23 cellular contexts compared by ENCODE assay signal in the genomic region with DNA sequence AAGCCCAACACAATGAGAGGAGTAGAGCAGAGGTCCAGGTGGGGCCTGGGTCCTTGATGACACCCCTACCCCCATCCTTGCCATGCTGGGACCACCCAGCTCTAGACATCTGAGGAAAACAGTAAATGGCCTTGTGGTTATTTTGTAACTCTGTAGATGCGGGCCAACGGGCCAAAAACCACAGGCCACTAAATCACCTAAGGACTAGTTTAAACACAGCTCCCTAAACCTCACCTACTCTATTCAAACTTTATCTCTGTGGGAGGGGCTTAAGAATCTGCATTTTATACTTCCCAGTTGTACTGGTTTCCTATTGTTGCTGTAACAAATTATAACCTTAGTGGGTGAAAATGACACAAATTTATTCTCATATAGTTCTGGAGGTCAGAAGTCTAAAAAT. TPM values are rescaled to one million over a fixed set of nuclear protein-coding genes. Genes with fewer than 3 reads are reported as not detected.
DNase-seq lines count a peak whose midpoint lies in the region; ATAC-seq, FAIRE-seq and TF ChIP-seq lines count a peak whose summit lies in the region.
"Had no signal": no experiment of that assay in that cellular context is flagged by ENCODE, and none has a peak within 500 bp of the region (broad histone marks: within the 10 kb centered on the region; RNA-seq: fewer than 3 reads in every experiment).

No MANE protein-coding gene starts in this region.

- no peak for FAIRE-seq in K562 (lab: Jason Lieb, UNC)
- FAIRE-seq: A204.1, D721Med, GM12891, RCC 7860 had no signal

- no peaks in the 10 kb centered on the region for H4K20me1 ChIP-seq in K562 (replicated peaks; ENCODE audit: control insufficient read depth, insufficient read depth, low read length)
- H4K20me1 ChIP-seq: BLaER1 had no signal

- no peaks in the 10 kb centered on the region for H3K9me3 Mint-ChIP-seq in MCF 10A (ENCODE audit: unreplicated experiment)
- no peaks in the 10 kb centered on the region for H3K9me3 Mint-ChIP-seq in stimulated activated memory B cell treated with anti-CD40 and anti-IgM and Interleukin-4, amounts not matched to agents 10 μg/mL and 1 μg/mL and 100 μg/mL, for 72 hours
- H3K9me3 Mint-ChIP-seq in CD4-positive, alpha-beta memory T cell, result peaks cover 0 to 2% (median 0%) of the 10 kb centered on the region in 8 donors
- H3K9me3 Mint-ChIP-seq: CD8-positive, alpha-beta memory T cell; H9; IgD-negative memory B cell had no signal

- CTCF ChIA-PET in MCF 10A (lab: Yijun Ruan, JAX), result interaction anchor here (0.7 to 0.9 kb wide), 2 partner anchors 14 to 17 kb away, joined by 3 to 4 read pairs; no protein-coding TSS in a partner anchor
- CTCF ChIA-PET in K562 (lab: Yijun Ruan, JAX; ENCODE audit: low intra/inter-chr PET ratio), result no interaction called here
- CTCF ChIA-PET in CD4-positive, alpha-beta memory T cell (lab: Charles Lee; ENCODE audit: partially characterized antibody), result interaction anchor here (4.4 kb wide), 1 partner anchor 19 kb away, joined by 20 read pairs; a partner anchor contains a TSS

- no peak overlapping the region for H3K9ac ChIP-seq in K562 (ENCODE audit: insufficient read depth in 1 of 2, low read depth in 2 of 2, low read length in 2 of 2)
- H3K9ac ChIP-seq: BLaER1 had no signal

- H3K27me3 Mint-ChIP-seq in MCF 10A (ENCODE audit: insufficient read depth, unreplicated experiment), result no peaks in the 10 kb centered on the region
- no peaks in the 10 kb centered on the region for H3K27me3 Mint-ChIP-seq in stimulated activated memory B cell treated with anti-CD40 and anti-IgM and Interleukin-4, amounts not matched to agents 10 μg/mL and 1 μg/mL and 100 μg/mL, for 72 hours
- H3K27me3 Mint-ChIP-seq in CD4-positive, alpha-beta memory T cell, result no peaks in the 10 kb centered on the region
- H3K27me3 Mint-ChIP-seq: CD8-positive, alpha-beta memory T cell; IgD-negative memory B cell had no signal

- DNase-seq in MCF 10A (ENCODE audit: unreplicated experiment), result no peak
- no peak for DNase-seq in breast epithelium (ENCODE audit: low spot score in 2 of 2)
- DNase-seq in NOMO-1 (lab: John Stamatoyannopoulos, UW; ENCODE audit: unreplicated experiment in 2 of 2), result peak; percentile 79 to 81
- DNase-seq in K562 (ENCODE audit: extremely low read depth in 1 of 4, low spot score in 3 of 4), result no peak
- DNase-seq in central memory CD4-positive, alpha-beta T cell, result no peak
- DNase-seq in NCI-H345 (lab: John Stamatoyannopoulos, UW), result no peak
- DNase-seq in CD4-positive, alpha-beta memory T cell, result no peak
- DNase-seq: CD8-positive, alpha-beta memory T cell; DMS79; GDM1; H9; NCI-H1105 treated with DMSO at 0.1 percent for 48 hours; NCI-H187; NCI-H69; Right ventricle myocardium superior had no signal

- H3K36me3 Mint-ChIP-seq in MCF 10A (ENCODE audit: insufficient read depth, unreplicated experiment), result no peaks in the 10 kb centered on the region
- H3K36me3 Mint-ChIP-seq in stimulated activated memory B cell treated with anti-CD40 and anti-IgM and Interleukin-4, amounts not matched to agents 10 μg/mL and 1 μg/mL and 100 μg/mL, for 72 hours, result peaks cover 20% of the 10 kb centered on the region
- H3K36me3 Mint-ChIP-seq in CD4-positive, alpha-beta memory T cell, result no peaks in the 10 kb centered on the region
- H3K36me3 Mint-ChIP-seq: CD8-positive, alpha-beta memory T cell had no signal

- TF ChIP-seq CTCF in MCF 10A (IDR thresholded peaks at IDR 0.05; ENCODE audit: unreplicated experiment) (no peak), breast epithelium (IDR thresholded peaks at IDR 0.05) (no peak), K562 (IDR thresholded peaks at IDR 0.05 in 2 of 3, conservative IDR thresholded peaks at IDR 0.05 in 1 of 3; ENCODE audit: insufficient read depth in 2 of 3, low read depth in 1 of 3, low read length in 3 of 3) (no peak)

- H3K27ac Mint-ChIP-seq in MCF 10A (ENCODE audit: low read depth, unreplicated experiment), result peak overlapping the region; percentile 70
- peak overlapping the region; percentile 35 for H3K27ac Mint-ChIP-seq in stimulated activated memory B cell treated with anti-CD40 and anti-IgM and Interleukin-4, amounts not matched to agents 10 μg/mL and 1 μg/mL and 100 μg/mL, for 72 hours
- no peak overlapping the region for H3K27ac Mint-ChIP-seq in CD4-positive, alpha-beta memory T cell

- H3K4me3 ChIP-seq in breast epithelium, result no peak overlapping the region
- no peak overlapping the region for H3K4me3 ChIP-seq in K562
- no peak overlapping the region for H3K4me3 ChIP-seq in CD4-positive, alpha-beta memory T cell (ENCODE audit: low read length in 2 of 2)
- H3K4me3 ChIP-seq: BLaER1, SK-N-MC had no signal

- H2AFZ ChIP-seq in K562 (ENCODE audit: low read depth, low read length), result no peak overlapping the region

- no peak overlapping the region for H3K4me2 ChIP-seq in K562 (ENCODE audit: insufficient read depth, low read length)
- H3K4me2 ChIP-seq: BLaER1 had no signal

- no peak for TF ChIP-seq RAD21 in K562 (CRISPR knock-in tag; conservative IDR thresholded peaks at IDR 0.05 in 1 of 2, IDR thresholded peaks at IDR 0.05 in 1 of 2)

- no peak overlapping the region for H3K27ac ChIP-seq in breast epithelium
- H3K27ac ChIP-seq in K562 (ENCODE audit: extremely low read depth, low read depth, low read length), result no peak overlapping the region
- no peak overlapping the region for H3K27ac ChIP-seq in CD4-positive, alpha-beta memory T cell (ENCODE audit: low read depth, low read length)
- H3K27ac ChIP-seq: BLaER1, SK-N-MC had no signal

- POLR2A ChIA-PET in MCF 10A (lab: Yijun Ruan, JAX), result interaction anchor here (0.8 to 5.5 kb wide), 5 partner anchors 9 to 78 kb away, joined by 3 to 46 read pairs (median 3); a partner anchor contains a TSS
- POLR2A ChIA-PET in K562 (lab: Yijun Ruan, JAX), result interaction anchor here (0.6 to 1.6 kb wide), 5 partner anchors 9 to 66 kb away, joined by 3 to 6 read pairs (median 4); no protein-coding TSS in a partner anchor
- POLR2A ChIA-PET in CD4-positive, alpha-beta memory T cell (lab: Charles Lee; ENCODE audit: partially characterized antibody), result interaction anchor here (1.1 kb wide), 1 partner anchor 79 kb away, joined by 4 read pairs; no protein-coding TSS in a partner anchor

- no peak overlapping the region for H3K4me3 Mint-ChIP-seq in MCF 10A (ENCODE audit: unreplicated experiment)
- H3K4me3 Mint-ChIP-seq in stimulated activated memory B cell treated with anti-CD40 and anti-IgM and Interleukin-4, amounts not matched to agents 10 μg/mL and 1 μg/mL and 100 μg/mL, for 72 hours, result no peak overlapping the region
- H3K4me3 Mint-ChIP-seq in CD4-positive, alpha-beta memory T cell, result no peak overlapping the region
- H3K4me3 Mint-ChIP-seq: CD8-positive, alpha-beta memory T cell; H9 had no signal

- 0% methylated on average over 2 of the region's 2 CpGs for WGBS in K562 (ENCODE audit: insufficient coverage, low coverage, missing lambda C conversion rate)

- intact Hi-C loops in MCF 10A (cut with micrococcal nuclease) (no loop called here), breast epithelium (cut with DNase I; ENCODE audit: low total_unique reads) (no loop called here), K562 (cut with micrococcal nuclease) (no loop called here)
- intact Hi-C loops in CD4-positive, alpha-beta memory T cell (cut with micrococcal nuclease), result no loop called here

- TF ChIP-seq POLR2A in breast epithelium (IDR thresholded peaks at IDR 0.05) (no peak), K562 (conservative IDR thresholded peaks at IDR 0.05) (no peak)

- ATAC-seq in K562, result peak; percentile 50; the same call in 1 of the 3 replicates
- no peak for ATAC-seq in stimulated activated memory B cell treated with anti-CD40 and anti-IgM and Interleukin-4, amounts not matched to agents 10 μg/mL and 1 μg/mL and 100 μg/mL, for 72 hours

- no peaks in the 10 kb centered on the region for H3K27me3 ChIP-seq in breast epithelium
- no peaks in the 10 kb centered on the region for H3K27me3 ChIP-seq in K562 (ENCODE audit: control insufficient read depth in 2 of 2, insufficient read depth in 2 of 2, low read length in 2 of 2)
- H3K27me3 ChIP-seq in CD4-positive, alpha-beta memory T cell (ENCODE audit: insufficient read depth, low read length), result no peaks in the 10 kb centered on the region
- H3K27me3 ChIP-seq: BLaER1 had no signal

- H3K4me1 Mint-ChIP-seq in MCF 10A (ENCODE audit: insufficient read depth, unreplicated experiment), result peaks cover 5% of the 10 kb centered on the region
- peaks cover 28% of the 10 kb centered on the region for H3K4me1 Mint-ChIP-seq in stimulated activated memory B cell treated with anti-CD40 and anti-IgM and Interleukin-4, amounts not matched to agents 10 μg/mL and 1 μg/mL and 100 μg/mL, for 72 hours
- H3K4me1 Mint-ChIP-seq in CD4-positive, alpha-beta memory T cell, result peaks cover 0 to 7% (median 3%) of the 10 kb centered on the region in 4 donors

- in situ Hi-C loops in K562 (cut with MboI), result no loop called here

- no peaks in the 10 kb centered on the region for H3K9me1 ChIP-seq in K562 (ENCODE audit: control insufficient read depth, insufficient read depth, low read length)

- TF ChIP-seq EP300 in K562 (IDR thresholded peaks at IDR 0.05; ENCODE audit: low read length), result no peak

- H3K36me3 ChIP-seq in breast epithelium, result no peaks in the 10 kb centered on the region
- no peaks in the 10 kb centered on the region for H3K36me3 ChIP-seq in K562 (ENCODE audit: control insufficient read depth, insufficient read depth, low read length)
- no peaks in the 10 kb centered on the region for H3K36me3 ChIP-seq in CD4-positive, alpha-beta memory T cell (ENCODE audit: insufficient read depth, low read length)
- H3K36me3 ChIP-seq: BLaER1 had no signal

- H3K4me1 ChIP-seq in breast epithelium, result no peaks in the 10 kb centered on the region
- H3K4me1 ChIP-seq in K562 (replicated peaks in 1 of 2; ENCODE audit: control insufficient read depth in 2 of 2, insufficient read depth in 2 of 2, low read length in 2 of 2), result peaks cover 0 to 2% of the 10 kb centered on the region in 2 experiments; a peak in 3 of 5 replicates
- peaks cover 7% of the 10 kb centered on the region for H3K4me1 ChIP-seq in CD4-positive, alpha-beta memory T cell (ENCODE audit: insufficient read depth, low read length)

- H3K79me2 ChIP-seq in K562 (ENCODE audit: control insufficient read depth, insufficient read depth, low read length), result no peaks in the 10 kb centered on the region

- BruUV-seq in MCF 10A (replicated peaks; lab: Mats Ljungman, UMichigan) (no TSS peak), K562 (replicated peaks; lab: Mats Ljungman, UMichigan) (no TSS peak)

- no peaks in the 10 kb centered on the region for H3K9me3 ChIP-seq in breast epithelium
- no peaks in the 10 kb centered on the region for H3K9me3 ChIP-seq in K562 (replicated peaks; ENCODE audit: control insufficient read depth, insufficient read depth, low read depth, low read length)
- no peaks in the 10 kb centered on the region for H3K9me3 ChIP-seq in CD4-positive, alpha-beta memory T cell (ENCODE audit: control insufficient read depth in 1 of 2, low read length in 2 of 2)
- H3K9me3 ChIP-seq: BLaER1 had no signal

RNA-seq across cellular contexts. Expression of a gene that starts 19.0 kb away (rescaled TPM):
- total RNA-seq in MCF 10A (2022) (15.0 and 21.6 TPM in 2 replicates), breast epithelium (10 to 100 TPM; 12.8 to 20.0 (median 17.0) TPM), K562 (2014; rRNA removed) (5.3 and 5.9 TPM in 2 replicates), K562 (2014; rRNA removed; fragmentation: Illumina TruSeq; extraction: Trizol) (5.7 and 6.1 TPM in 2 replicates), K562 (2015; rRNA removed; fragmentation: Illumina TruSeq; extraction: Trizol) (6.5 and 7.1 TPM in 2 replicates), K562 (2021) (11.3 and 11.6 TPM in 2 replicates)
- total RNA-seq in K562 (2011; cell fraction: chromatin; rRNA removed; ENCODE audit: low replicate concordance), result 9.0 and 18.6 TPM in 2 replicates
- total RNA-seq in K562 (2011; cell fraction: nucleolus; rRNA removed), result 8.2 and 9.5 TPM in 2 replicates
- 17.8 and 37.0 TPM in 2 replicates for total RNA-seq in K562 (2011; cell fraction: nucleoplasm; rRNA removed)
- polyA plus RNA-seq in K562 (2011; rRNA removed) (5.9 and 6.6 TPM in 2 replicates), K562 (2014; fragmentation: Illumina TruSeq; extraction: Trizol) (9.4 and 12.5 TPM in 2 replicates), K562 (2014; fragmentation: Nextera tagmentation; extraction: Ambion mirVana) (1 to 10 TPM; 3.0 to 3.4 TPM), K562 (2014; rRNA removed) (6.3 and 7.5 TPM in 2 replicates)
- 6.1 and 8.2 TPM in 2 replicates for polyA plus RNA-seq in K562 (2011; cell fraction: cytosol; rRNA removed)
- polyA plus RNA-seq in K562 (2011; cell fraction: nucleus; rRNA removed), result 5.4 and 7.0 TPM in 2 replicates
- polyA plus RNA-seq in K562 (2012), result 10.7 and 11.1 TPM in 2 replicates
- polyA minus RNA-seq in K562 (2011; rRNA and poly(A)+ RNA removed), result 11.4 and 12.5 TPM in 2 replicates
- 5.9 and 8.6 TPM in 2 replicates for polyA minus RNA-seq in K562 (2011; cell fraction: cytosol; rRNA and poly(A)+ RNA removed)
- 7.7 and 10.0 TPM in 2 replicates for polyA minus RNA-seq in K562 (2011; cell fraction: nucleus; rRNA and poly(A)+ RNA removed)
- total RNA-seq in CD4-positive, alpha-beta memory T cell, result 10 to 100 TPM; 23.5 to 24.6 TPM
- 1 to 10 TPM; 2.6 to 5.5 TPM for polyA plus RNA-seq in CD4-positive, alpha-beta memory T cell

Comparison
In these comparisons a context has a peak if more than half of its experiments do, and no peak if none do; other contexts are left out.
1. DNase-seq: peak in NOMO-1 (2 of 2); none in MCF 10A (single experiment), breast epithelium (0 of 2), K562 (0 of 4), central memory CD4-positive, alpha-beta T cell (single experiment), NCI-H345 (single experiment) and CD4-positive, alpha-beta memory T cell (0 of 5).
2. H3K27ac Mint-ChIP-seq: peak in MCF 10A (single experiment) and stimulated activated memory B cell treated with anti-CD40 and anti-IgM and Interleukin-4, amounts not matched to agents 10 μg/mL and 1 μg/mL and 100 μg/mL, for 72 hours (single experiment); none in CD4-positive, alpha-beta memory T cell (0 of 7).